ENCODE assay signal across 14 cellular contexts in the genomic region with DNA sequence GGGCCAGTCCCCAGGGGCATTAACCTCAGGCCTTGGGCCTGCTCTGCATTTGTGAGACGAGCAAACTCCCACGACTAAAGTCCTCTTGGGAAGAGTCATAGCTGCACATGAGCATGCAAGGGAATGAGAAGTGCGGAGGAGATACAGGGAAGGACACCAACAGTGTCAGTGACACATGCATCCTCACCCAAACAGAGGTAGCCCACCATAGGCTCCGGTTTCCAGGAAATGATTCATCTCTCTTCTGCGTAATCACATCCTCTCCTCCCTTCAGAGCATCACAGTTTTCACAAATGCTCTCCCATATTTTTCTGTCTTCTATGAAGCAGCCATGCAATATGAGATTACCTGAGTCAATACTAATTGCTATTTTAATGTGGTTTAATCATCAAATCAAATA.
"Had no signal": no experiment of that assay in that cellular context is flagged by ENCODE, and none has a peak within 500 bp of the region (broad histone marks: within the 10 kb centered on the region; RNA-seq: fewer than 3 reads in every experiment).

No MANE protein-coding gene starts in this region.

- H3K4me3 ChIP-seq: mucosa of descending colon, thyroid gland had no signal

- H3K4me1 ChIP-seq: thyroid gland had no signal

- H3K27me3 ChIP-seq: thyroid gland had no signal

- H3K36me3 ChIP-seq: thyroid gland, WERI-Rb-1 had no signal

- DNase-seq: activated CD4-positive, alpha-beta T cell treated with anti-CD3 and anti-CD28 coated beads for 4 hours; activated CD8-positive, alpha-beta memory T cell treated with anti-CD3 and anti-CD28 coated beads, Interleukin-2, amount 50 U/mL, for 4 hours; activated CD8-positive, alpha-beta T cell treated with anti-CD3 and anti-CD28 coated beads, Interleukin-2, amount 10 ng/mL, durations not matched to agents 7 days and 5 days; activated gamma-delta T cell; activated T-cell treated with anti-CD3 and anti-CD28 coated beads, Interleukin-2, amount 50 U/mL, for 72 hours; amniotic stem cell; effector memory CD8-positive, alpha-beta T cell; islet precursor cell; mucosa of descending colon; naive thymus-derived CD4-positive, alpha-beta T cell; stimulated activated CD4-positive, alpha-beta T cell treated with anti-CD3 and anti-CD28 coated beads, Interleukin-2, amount 100 ng/mL, for 48 hours; thyroid gland; WERI-Rb-1 had no signal

- H3K9me3 ChIP-seq: thyroid gland had no signal

- H3K27ac ChIP-seq: epithelial cell of prostate, thyroid gland, WERI-Rb-1 had no signal
